Comparison of ENCODE assay signal across 14 cellular contexts in the genomic region with DNA sequence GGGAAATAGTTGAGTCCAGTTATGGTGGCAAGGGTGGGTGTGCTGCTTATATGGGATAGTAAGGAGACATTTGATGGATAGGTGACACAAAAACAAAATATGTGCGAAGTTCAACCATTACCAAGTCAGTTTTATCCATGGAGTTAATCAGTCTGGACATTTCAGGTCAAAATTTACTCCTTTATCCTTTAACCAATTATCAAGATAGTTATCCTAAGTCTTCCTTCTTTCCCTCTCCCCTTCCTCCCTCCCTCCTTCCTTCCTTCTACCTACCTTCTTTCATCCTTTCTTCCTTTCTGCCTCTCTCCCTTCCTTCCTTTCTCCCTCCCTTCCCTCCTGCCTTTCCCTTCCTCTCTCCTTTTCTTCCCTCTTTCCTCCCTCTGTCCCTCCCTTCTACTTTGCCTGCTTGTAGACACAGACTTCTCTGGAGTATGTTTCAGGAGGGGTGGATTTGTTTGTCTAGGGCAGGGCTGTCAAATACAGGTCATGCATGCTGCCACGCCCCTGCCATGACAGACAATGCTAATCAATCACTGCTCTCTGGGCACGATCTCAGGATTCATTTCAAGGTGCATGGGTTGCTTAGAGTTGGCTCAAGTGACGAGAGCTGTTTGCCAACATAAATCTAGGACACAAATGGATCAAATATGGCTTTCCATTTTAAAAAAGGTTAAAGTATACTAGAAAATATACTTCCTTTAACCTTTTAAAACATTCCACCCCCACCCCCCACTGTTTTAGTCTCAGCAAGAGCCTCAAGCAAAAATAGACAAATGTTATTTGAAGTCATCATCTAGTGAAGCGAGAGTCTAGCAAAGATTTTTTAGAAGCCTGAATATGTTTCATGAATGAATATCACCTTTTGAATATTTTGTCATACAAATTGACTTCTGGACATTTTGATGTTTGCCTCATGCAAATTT.
DNase-seq lines count a peak whose midpoint lies in the region; ATAC-seq and TF ChIP-seq lines count a peak whose summit lies in the region.
"Had no signal": no experiment of that assay in that cellular context is flagged by ENCODE, and none has a peak within 500 bp of the region (broad histone marks: within the 10 kb centered on the region; RNA-seq: fewer than 3 reads in every experiment).

No MANE protein-coding gene starts in this region.

- no peaks in the 10 kb centered on the region for H3K27me3 Mint-ChIP-seq in mesothelial cell of epicardium (ENCODE audit: low read depth)

- intact Hi-C loops in body of pancreas (cut with DNase I) = no loop called here

- H3K4me3 ChIP-seq in BLaER1 (no peak overlapping the region), body of pancreas (no peak overlapping the region), Karpas-422 (ENCODE audit: low read length) (no peak overlapping the region)

- H3K79me2 ChIP-seq in Karpas-422 (ENCODE audit: low read length) = no peaks in the 10 kb centered on the region

- H3K36me3 ChIP-seq in BLaER1 (no peaks in the 10 kb centered on the region), body of pancreas (replicated peaks in 1 of 2; ENCODE audit: insufficient read depth in 1 of 2, low read depth in 2 of 2) (no peaks in the 10 kb centered on the region), Karpas-422 (ENCODE audit: insufficient read depth, low read length) (no peaks in the 10 kb centered on the region)

- 41 to 50% methylated on average over 5 of the region's 5 CpGs for WGBS in body of pancreas, 2 donors

- H3K27ac ChIP-seq in BLaER1 (no peak overlapping the region), body of pancreas (no peak overlapping the region), Karpas-422 (ENCODE audit: low read length) (no peak overlapping the region)

- H3K4me1 ChIP-seq in BLaER1 (peaks cover 14% of the 10 kb centered on the region), body of pancreas (peaks cover 27% of the 10 kb centered on the region), Karpas-422 (ENCODE audit: low read length) (no peaks in the 10 kb centered on the region)

- TF ChIP-seq POLR2A in body of pancreas (IDR thresholded peaks at IDR 0.05) = no peak

- no peak overlapping the region for H2AFZ ChIP-seq in Karpas-422 (ENCODE audit: low read length)

- H3K9me3 Mint-ChIP-seq in mesothelial cell of epicardium = peaks cover 4% of the 10 kb centered on the region

- DNase-seq in HuH-7 (ENCODE audit: low spot score) (peak; percentile 75), body of pancreas (peak; percentile 19 to 37 (median 28)), mesothelial cell of epicardium (ENCODE audit: low spot score in 2 of 2, unreplicated experiment in 2 of 2) (no peak), nucleus accumbens (lab: John Stamatoyannopoulos, UW) (no peak), NCI-H2196 treated with DMSO at 0.1 percent for 48 hours (lab: John Stamatoyannopoulos, UW; ENCODE audit: unreplicated experiment) (no peak), Karpas-422 (no peak)
- DNase-seq: activated gamma-delta T cell, AML-193, caudate nucleus, GDM1, T-helper 2 cell had no signal

- ATAC-seq in body of pancreas (peak; percentile 45), GM21786 (IDR thresholded peaks at IDR 0.05; ENCODE audit: unreplicated experiment) (no peak)

- H3K9me2 ChIP-seq in Karpas-422 (replicated peaks; ENCODE audit: insufficient read depth, low read length) = no peaks in the 10 kb centered on the region

- no peak overlapping the region for H3K9ac ChIP-seq in BLaER1
- H3K9ac ChIP-seq in Karpas-422 (ENCODE audit: low read length) = no peak overlapping the region

- peak overlapping the region; percentile 0 for H3K27ac Mint-ChIP-seq in mesothelial cell of epicardium

- H4K20me1 ChIP-seq in BLaER1 (no peaks in the 10 kb centered on the region), Karpas-422 (ENCODE audit: insufficient read depth, low read depth, low read length) (no peaks in the 10 kb centered on the region)

- no peaks in the 10 kb centered on the region for H3K27me3 ChIP-seq in BLaER1
- no peaks in the 10 kb centered on the region for H3K27me3 ChIP-seq in body of pancreas
- no peaks in the 10 kb centered on the region for H3K27me3 ChIP-seq in Karpas-422 (ENCODE audit: low read length)

- no peak overlapping the region for H3K4me3 Mint-ChIP-seq in mesothelial cell of epicardium
- H3K4me3 Mint-ChIP-seq: neural crest cell had no signal

- H3K4me2 ChIP-seq in BLaER1 (peak overlapping the region; percentile 65), Karpas-422 (ENCODE audit: low read depth, low read length, poor library complexity, severe bottlenecking) (no peak overlapping the region)

- peaks cover 1% of the 10 kb centered on the region for H3K36me3 Mint-ChIP-seq in mesothelial cell of epicardium

- H3K9me3 ChIP-seq in BLaER1 = no peaks in the 10 kb centered on the region
- H3K9me3 ChIP-seq in body of pancreas = no peaks in the 10 kb centered on the region
- no peaks in the 10 kb centered on the region for H3K9me3 ChIP-seq in Karpas-422 (ENCODE audit: low read length)

- H3K4me1 Mint-ChIP-seq in mesothelial cell of epicardium = peaks cover 30% of the 10 kb centered on the region

- TF ChIP-seq CTCF in body of pancreas (IDR thresholded peaks at IDR 0.05) = peak in 1 of 7 experiments; percentile 4
- TF ChIP-seq CTCF in mesothelial cell of epicardium (IDR thresholded peaks at IDR 0.05; ENCODE audit: unreplicated experiment) = no peak

Comparison
In these comparisons a context has a peak if more than half of its experiments do, and no peak if none do; other contexts are left out.
1. DNase-seq: peak in HuH-7 (single experiment) and body of pancreas (4 of 4); none in mesothelial cell of epicardium (0 of 2), nucleus accumbens (0 of 56), NCI-H2196 treated with DMSO at 0.1 percent for 48 hours (single experiment) and Karpas-422 (single experiment).